13 cellular contexts compared by ENCODE assay signal in the genomic region with DNA sequence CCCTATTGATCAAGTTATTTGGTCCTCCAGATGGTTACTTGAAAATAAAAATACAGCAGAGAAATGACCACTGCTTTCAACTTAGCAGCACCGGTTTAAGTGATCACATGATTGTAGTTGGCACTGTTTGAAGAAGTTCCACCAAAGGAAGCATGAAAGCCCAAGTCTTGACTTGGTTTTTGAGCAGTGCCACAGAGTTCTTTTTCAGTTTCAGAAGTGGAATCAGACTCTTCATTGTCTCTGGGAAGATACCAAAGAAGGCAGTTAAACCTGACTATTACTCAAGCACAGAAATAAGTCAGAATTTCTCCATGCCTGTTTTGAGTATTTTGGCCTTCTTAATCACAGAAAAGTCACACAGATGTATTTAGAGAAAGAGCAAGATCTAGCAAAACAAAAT.
DNase-seq lines count a peak whose midpoint lies in the region; ATAC-seq and TF ChIP-seq lines count a peak whose summit lies in the region.
"Had no signal": no experiment of that assay in that cellular context is flagged by ENCODE, and none has a peak within 500 bp of the region (broad histone marks: within the 10 kb centered on the region; RNA-seq: fewer than 3 reads in every experiment).

No MANE protein-coding gene starts in this region.

- no peak for TF ChIP-seq CTCF in CD8-positive, alpha-beta T cell (IDR thresholded peaks at IDR 0.05)

- peaks cover 9% of the 10 kb centered on the region for H3K36me3 Mint-ChIP-seq in CD8-positive, alpha-beta T cell

- in situ Hi-C loops in SK-MEL-5 (cut with HindIII; ENCODE audit: low pct_unique_long_range_greater_than_20kb, low sequenced_read_pairs), result no loop called here

- H3K9me3 ChIP-seq in CD8-positive, alpha-beta T cell (ENCODE audit: low read length), result no peaks in the 10 kb centered on the region

- H3K27me3 ChIP-seq in CD8-positive, alpha-beta T cell (ENCODE audit: insufficient read depth, low read length), result no peaks in the 10 kb centered on the region

- peaks cover 32% of the 10 kb centered on the region for H3K4me1 Mint-ChIP-seq in CD8-positive, alpha-beta T cell (ENCODE audit: low read depth)

- H3K9me3 Mint-ChIP-seq in CD8-positive, alpha-beta T cell, result no peaks in the 10 kb centered on the region
- H3K9me3 Mint-ChIP-seq: activated CD4-positive, alpha-beta T cell treated with anti-CD3 and anti-CD28 coated beads, Interleukin-2, amount 10 ng/mL, durations not matched to agents 7 days and 5 days; CD4-positive, CD25-positive, alpha-beta regulatory T cell had no signal

- CTCF ChIA-PET in CD8-positive, alpha-beta T cell (lab: Charles Lee), result no interaction called here

- no peak overlapping the region for H3K27ac Mint-ChIP-seq in CD8-positive, alpha-beta T cell
- H3K27ac Mint-ChIP-seq: activated CD4-positive, alpha-beta T cell treated with anti-CD3 and anti-CD28 coated beads, Interleukin-2, amount 10 ng/mL, durations not matched to agents 7 days and 5 days; CD4-positive, CD25-positive, alpha-beta regulatory T cell had no signal

- POLR2A ChIA-PET in CD8-positive, alpha-beta T cell (lab: Charles Lee), result interaction anchor here (3.9 kb wide), 1 partner anchor 11 kb away, joined by 13 read pairs; no protein-coding TSS in a partner anchor

- no peak overlapping the region for H3K27ac ChIP-seq in CD8-positive, alpha-beta T cell (ENCODE audit: low read depth, low read length)

- no peaks in the 10 kb centered on the region for H3K36me3 ChIP-seq in CD8-positive, alpha-beta T cell (ENCODE audit: insufficient read depth, low read length)

- H3K27me3 Mint-ChIP-seq in CD8-positive, alpha-beta T cell (ENCODE audit: low read depth), result no peaks in the 10 kb centered on the region
- H3K27me3 Mint-ChIP-seq: activated CD4-positive, alpha-beta T cell treated with anti-CD3 and anti-CD28 coated beads, Interleukin-2, amount 10 ng/mL, durations not matched to agents 7 days and 5 days; CD4-positive, CD25-positive, alpha-beta regulatory T cell had no signal

- DNase-seq in SK-MEL-5 (ENCODE audit: low read depth, low spot score), result peak; percentile 83
- DNase-seq in NCI-H2227 (lab: John Stamatoyannopoulos, UW; ENCODE audit: unreplicated experiment), result no peak
- no peak for DNase-seq in SK-N-DZ (ENCODE audit: low spot score)
- DNase-seq in NCI-H82 treated with DMSO at 0.1 percent for 48 hours (lab: John Stamatoyannopoulos, UW; ENCODE audit: unreplicated experiment), result no peak
- DNase-seq in CD8-positive, alpha-beta T cell, result no peak
- DNase-seq: activated CD4-positive, alpha-beta T cell treated with anti-CD3 and anti-CD28 coated beads, Interleukin-2, amount 10 ng/mL, durations not matched to agents 7 days and 5 days; CD4-positive, CD25-positive, alpha-beta regulatory T cell; foreskin fibroblast; Kasumi-1; PC-3 had no signal

- H3K4me1 ChIP-seq in CD8-positive, alpha-beta T cell (ENCODE audit: insufficient read depth, low read length), result no peaks in the 10 kb centered on the region

- no peak overlapping the region for H3K4me3 ChIP-seq in CD8-positive, alpha-beta T cell (ENCODE audit: low read depth, low read length)

- intact Hi-C loops in CD8-positive, alpha-beta T cell (cut with DNase I, micrococcal nuclease), result no loop called here

- H3K4me3 Mint-ChIP-seq in CD8-positive, alpha-beta T cell, result no peak overlapping the region
- H3K4me3 Mint-ChIP-seq: activated CD4-positive, alpha-beta T cell treated with anti-CD3 and anti-CD28 coated beads, Interleukin-2, amount 10 ng/mL, durations not matched to agents 7 days and 5 days; CD4-positive, CD25-positive, alpha-beta regulatory T cell had no signal

- ATAC-seq in GM18520 (IDR thresholded peaks at IDR 0.05; ENCODE audit: unreplicated experiment) (peak; percentile 65), GM19463 (IDR thresholded peaks at IDR 0.05; ENCODE audit: unreplicated experiment) (peak; percentile 96), HG02938 (IDR thresholded peaks at IDR 0.05; ENCODE audit: unreplicated experiment) (peak; percentile 58)
- ATAC-seq in CD8-positive, alpha-beta T cell, result no peak
- ATAC-seq: PC-3 had no signal
